Comparison of ENCODE assay signal across 21 cellular contexts in the genomic region with DNA sequence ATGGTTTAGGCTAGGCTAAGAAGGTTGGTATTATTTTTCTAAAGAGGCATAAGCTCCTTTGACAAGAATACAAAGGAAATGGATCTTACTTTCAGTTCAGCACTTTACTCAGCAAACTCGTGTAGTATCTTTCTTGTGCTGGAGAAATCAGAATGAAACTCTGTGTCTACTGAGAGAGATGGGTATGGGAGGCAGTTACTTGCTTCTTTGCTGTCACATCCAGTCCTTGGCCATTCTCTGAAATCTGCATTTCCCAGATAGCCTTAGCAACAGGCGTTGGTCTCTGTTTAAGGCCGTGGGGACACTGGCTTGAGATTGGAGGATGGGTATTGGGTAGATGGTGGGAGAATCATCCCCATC.
A peak's percentile ranks its signal among the peaks of the same experiment; 100 is the strongest.
DNase-seq lines count a peak whose midpoint lies in the region; ATAC-seq and TF ChIP-seq lines count a peak whose summit lies in the region.
"Had no signal": no experiment of that assay in that cellular context is flagged by ENCODE, and none has a peak within 500 bp of the region (broad histone marks: within the 10 kb centered on the region; RNA-seq: fewer than 3 reads in every experiment).

No MANE protein-coding gene starts in this region.

- H3K4me2 ChIP-seq in DND-41 (ENCODE audit: insufficient read depth, low read length) (no peak overlapping the region), neural progenitor cell (no peak overlapping the region)

- peak; percentile 67 to 72 for ATAC-seq in activated T-cell treated with anti-CD3 and anti-CD28 coated beads, Interleukin-2, amount 50 U/mL, for 72 hours (replicated peaks in 1 of 2)
- ATAC-seq in DND-41 (ENCODE audit: insufficient read depth, low read depth) (no peak), HG03565 (IDR thresholded peaks at IDR 0.05; ENCODE audit: unreplicated experiment) (no peak), HG03196 (IDR thresholded peaks at IDR 0.05; ENCODE audit: unreplicated experiment) (no peak)
- no peak for ATAC-seq in activated CD8-positive, alpha-beta T cell treated with anti-CD3 and anti-CD28 coated beads, Interleukin-2, amount 10 ng/mL, durations not matched to agents 7 days and 5 days
- ATAC-seq: GM12878 had no signal

- H3K4me1 Mint-ChIP-seq in activated T-cell treated with anti-CD3 and anti-CD28 coated beads, Interleukin-2, amount 50 U/mL, for 72 hours (ENCODE audit: low read depth), result peaks cover 54% of the 10 kb centered on the region
- H3K4me1 Mint-ChIP-seq in activated CD8-positive, alpha-beta T cell treated with anti-CD3 and anti-CD28 coated beads, Interleukin-2, amount 10 ng/mL, durations not matched to agents 7 days and 5 days (ENCODE audit: low read depth), result peaks cover 23% of the 10 kb centered on the region
- H3K4me1 Mint-ChIP-seq in neural progenitor cell, result no peaks in the 10 kb centered on the region

- CTCF ChIA-PET in activated CD8-positive, alpha-beta T cell treated with anti-CD3 and anti-CD28 coated beads, Interleukin-2, amount 10 ng/mL, durations not matched to agents 7 days and 5 days (lab: Charles Lee), result interaction anchor here (0.7 to 4.0 kb wide), 22 partner anchors 8 to 206 kb away, joined by 3 to 33 read pairs (median 3); no protein-coding TSS in a partner anchor

- H3K27me3 ChIP-seq in DND-41 (ENCODE audit: insufficient read depth, low read length, poor library complexity), result no peaks in the 10 kb centered on the region
- no peaks in the 10 kb centered on the region for H3K27me3 ChIP-seq in neural progenitor cell

- TF ChIP-seq CTCF in DND-41 (IDR thresholded peaks at IDR 0.05; ENCODE audit: borderline replicate concordance, extremely low read depth, low read length, poor library complexity, severe bottlenecking) (no peak), neural progenitor cell (IDR thresholded peaks at IDR 0.05) (no peak)

- no peak overlapping the region for H3K27ac ChIP-seq in DND-41 (ENCODE audit: low read length)
- no peak overlapping the region for H3K27ac ChIP-seq in neural progenitor cell
- H3K27ac ChIP-seq: HL-60, VCaP had no signal

- no peak for DNase-seq in activated T-cell treated with anti-CD3 and anti-CD28 coated beads, Interleukin-2, amount 50 U/mL, for 72 hours
- DNase-seq in activated T-cell treated with anti-CD3 and anti-CD28 coated beads, Interleukin-2, amount 50 U/mL, for 48 hours, result no peak
- DNase-seq in DND-41 (no peak), neural progenitor cell (ENCODE audit: low spot score) (no peak), NCI-H2081 (lab: John Stamatoyannopoulos, UW) (no peak)
- no peak for DNase-seq in activated CD8-positive, alpha-beta T cell treated with anti-CD3 and anti-CD28 coated beads, Interleukin-2, amount 10 ng/mL, durations not matched to agents 7 days and 5 days
- DNase-seq: activated CD8-positive, alpha-beta memory T cell treated with anti-CD3 and anti-CD28 coated beads, Interleukin-2, amount 50 U/mL, for 48 hours; amygdala; COR-L47; foreskin fibroblast; GOT3; KBM-7; left ventricle myocardium superior; NCI-H1105 treated with DMSO at 0.1 percent for 48 hours; NCI-H2171; NCI-H748 treated with DMSO at 0.1 percent for 48 hours had no signal

- no peaks in the 10 kb centered on the region for H3K27me3 Mint-ChIP-seq in activated T-cell treated with anti-CD3 and anti-CD28 coated beads, Interleukin-2, amount 50 U/mL, for 72 hours (ENCODE audit: low read depth)
- peaks cover 2% of the 10 kb centered on the region for H3K27me3 Mint-ChIP-seq in activated CD8-positive, alpha-beta T cell treated with anti-CD3 and anti-CD28 coated beads, Interleukin-2, amount 10 ng/mL, durations not matched to agents 7 days and 5 days (ENCODE audit: low read depth)
- peaks cover 2% of the 10 kb centered on the region for H3K27me3 Mint-ChIP-seq in neural progenitor cell (ENCODE audit: insufficient read depth, low read depth)

- H3K36me3 ChIP-seq in DND-41 (ENCODE audit: insufficient read depth, low read length) (no peaks in the 10 kb centered on the region), neural progenitor cell (no peaks in the 10 kb centered on the region)

- H3F3A ChIP-seq in neural progenitor cell (ENCODE audit: low read depth), result no peaks in the 10 kb centered on the region

- no peaks in the 10 kb centered on the region for H3K79me2 ChIP-seq in DND-41 (ENCODE audit: insufficient read depth, low read length)
- no peaks in the 10 kb centered on the region for H3K79me2 ChIP-seq in neural progenitor cell (ENCODE audit: low read depth)

- H3K9ac ChIP-seq in DND-41 (ENCODE audit: low read depth, low read length) (no peak overlapping the region), neural progenitor cell (no peak overlapping the region)

- H3K4me1 ChIP-seq in DND-41 (ENCODE audit: insufficient read depth, low read length) (peaks cover 14% of the 10 kb centered on the region), neural progenitor cell (peaks cover 6% of the 10 kb centered on the region)

- no peaks in the 10 kb centered on the region for H3K36me3 Mint-ChIP-seq in activated T-cell treated with anti-CD3 and anti-CD28 coated beads, Interleukin-2, amount 50 U/mL, for 72 hours (ENCODE audit: insufficient read depth in 2 of 2)
- no peaks in the 10 kb centered on the region for H3K36me3 Mint-ChIP-seq in activated CD8-positive, alpha-beta T cell treated with anti-CD3 and anti-CD28 coated beads, Interleukin-2, amount 10 ng/mL, durations not matched to agents 7 days and 5 days (ENCODE audit: low read depth)
- no peaks in the 10 kb centered on the region for H3K36me3 Mint-ChIP-seq in neural progenitor cell

- POLR2A ChIA-PET in activated CD8-positive, alpha-beta T cell treated with anti-CD3 and anti-CD28 coated beads, Interleukin-2, amount 10 ng/mL, durations not matched to agents 7 days and 5 days (lab: Charles Lee), result interaction anchor here (0.7 to 2.7 kb wide), 4 partner anchors 15 to 174 kb away, joined by 3 to 10 read pairs (median 8); no protein-coding TSS in a partner anchor

- H4K20me1 ChIP-seq in DND-41 (ENCODE audit: insufficient read depth, low read length) (no peaks in the 10 kb centered on the region), neural progenitor cell (ENCODE audit: low read depth) (no peaks in the 10 kb centered on the region)

- H3K27ac Mint-ChIP-seq in activated T-cell treated with anti-CD3 and anti-CD28 coated beads, Interleukin-2, amount 50 U/mL, for 72 hours, result peak overlapping the region; percentile 47
- peak overlapping the region; percentile 18 for H3K27ac Mint-ChIP-seq in activated CD8-positive, alpha-beta T cell treated with anti-CD3 and anti-CD28 coated beads, Interleukin-2, amount 10 ng/mL, durations not matched to agents 7 days and 5 days
- no peak overlapping the region for H3K27ac Mint-ChIP-seq in neural progenitor cell

- H3K4me3 Mint-ChIP-seq in activated T-cell treated with anti-CD3 and anti-CD28 coated beads, Interleukin-2, amount 50 U/mL, for 72 hours, result peak overlapping the region; percentile 49 to 74
- H3K4me3 Mint-ChIP-seq in activated CD8-positive, alpha-beta T cell treated with anti-CD3 and anti-CD28 coated beads, Interleukin-2, amount 10 ng/mL, durations not matched to agents 7 days and 5 days, result no peak overlapping the region
- no peak overlapping the region for H3K4me3 Mint-ChIP-seq in neural progenitor cell

- H3K9me3 ChIP-seq in DND-41 (ENCODE audit: insufficient read depth, low read length, severe bottlenecking), result no peaks in the 10 kb centered on the region
- no peaks in the 10 kb centered on the region for H3K9me3 ChIP-seq in neural progenitor cell (ENCODE audit: low read depth)

- no peak overlapping the region for H3K4me3 ChIP-seq in DND-41 (ENCODE audit: low read depth in 1 of 2, low read length in 2 of 2)
- no peak overlapping the region for H3K4me3 ChIP-seq in neural progenitor cell
- H3K4me3 ChIP-seq: GM12878 had no signal

- H3K9me3 Mint-ChIP-seq in activated T-cell treated with anti-CD3 and anti-CD28 coated beads, Interleukin-2, amount 50 U/mL, for 72 hours, result no peaks in the 10 kb centered on the region
- no peaks in the 10 kb centered on the region for H3K9me3 Mint-ChIP-seq in activated CD8-positive, alpha-beta T cell treated with anti-CD3 and anti-CD28 coated beads, Interleukin-2, amount 10 ng/mL, durations not matched to agents 7 days and 5 days (ENCODE audit: insufficient read depth)
- H3K9me3 Mint-ChIP-seq in neural progenitor cell, result no peaks in the 10 kb centered on the region

- H2AFZ ChIP-seq in DND-41 (ENCODE audit: low read depth, low read length), result peak overlapping the region; percentile 52
- H2AFZ ChIP-seq in neural progenitor cell (replicated peaks), result peak overlapping the region; percentile 45

Comparison
In these comparisons a context has a peak if more than half of its experiments do, and no peak if none do; other contexts are left out.
1. ATAC-seq: peak in activated T-cell treated with anti-CD3 and anti-CD28 coated beads, Interleukin-2, amount 50 U/mL, for 72 hours (2 of 2); none in DND-41 (single experiment), activated CD8-positive, alpha-beta T cell treated with anti-CD3 and anti-CD28 coated beads, Interleukin-2, amount 10 ng/mL, durations not matched to agents 7 days and 5 days (single experiment), HG03565 (single experiment) and HG03196 (single experiment).
2. H3K4me3 Mint-ChIP-seq: peak in activated T-cell treated with anti-CD3 and anti-CD28 coated beads, Interleukin-2, amount 50 U/mL, for 72 hours (2 of 2); none in activated CD8-positive, alpha-beta T cell treated with anti-CD3 and anti-CD28 coated beads, Interleukin-2, amount 10 ng/mL, durations not matched to agents 7 days and 5 days (single experiment) and neural progenitor cell (single experiment).